ENCODE assay signal across 18 cellular contexts in the genomic region with DNA sequence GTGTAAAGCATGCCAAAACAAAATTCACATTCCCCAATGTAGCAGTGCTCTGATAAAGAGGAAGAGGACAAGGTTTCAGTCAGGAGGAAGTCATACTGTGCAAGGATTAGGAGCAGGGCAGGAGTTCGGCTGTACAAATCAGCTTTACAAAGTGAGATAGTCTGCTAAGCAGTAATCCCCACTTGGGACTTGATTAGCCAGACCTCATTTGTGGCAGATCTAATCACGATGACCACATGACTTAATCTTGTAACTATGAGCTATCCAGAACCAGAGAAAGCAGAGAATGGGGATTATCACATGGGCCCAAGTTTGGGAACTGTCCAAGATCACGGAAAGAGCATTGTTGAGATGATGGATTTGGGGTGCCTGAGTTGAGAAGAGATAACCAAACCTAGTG. TPM values are rescaled to one million over a fixed set of nuclear protein-coding genes. Genes with fewer than 3 reads are reported as not detected.
DNase-seq lines count a peak whose midpoint lies in the region; ATAC-seq and TF ChIP-seq lines count a peak whose summit lies in the region.
"Had no signal": no experiment of that assay in that cellular context is flagged by ENCODE, and none has a peak within 500 bp of the region (broad histone marks: within the 10 kb centered on the region; RNA-seq: fewer than 3 reads in every experiment).

No MANE protein-coding gene starts in this region.

- H3K27ac Mint-ChIP-seq in activated T-helper 1 cell treated with anti-CD3 and anti-CD28 coated beads, Interleukin-12 subunit alpha, Interleukin-12 subunit beta, Interleukin-2, Interleukin-4 antibody, amounts not matched to agents 30 ng/mL and 10 ng/mL and 1 ng/mL, durations not matched to agents 14 hours and 24 hours and 36 hours: no peak overlapping the region
- H3K27ac Mint-ChIP-seq: activated T-cell treated with anti-CD3 and anti-CD28 coated beads, Interleukin-2, amount 50 U/mL, for 24 hours had no signal

- no CpG with 5 or more reads among the region's 3 CpGs for WGBS in mesendoderm (ENCODE audit: extremely low coverage, insufficient coverage, low lambda C conversion rate)

- no peaks in the 10 kb centered on the region for H4K20me1 ChIP-seq in MM.1S (ENCODE audit: insufficient read depth, low read length)

- no peak overlapping the region for H2AK5ac ChIP-seq in mesendoderm (ENCODE audit: low read length)

- no peaks in the 10 kb centered on the region for H3K9me3 Mint-ChIP-seq in activated T-helper 1 cell treated with anti-CD3 and anti-CD28 coated beads, Interleukin-12 subunit alpha, Interleukin-12 subunit beta, Interleukin-2, Interleukin-4 antibody, amounts not matched to agents 30 ng/mL and 10 ng/mL and 1 ng/mL, durations not matched to agents 14 hours and 24 hours and 36 hours
- H3K9me3 Mint-ChIP-seq: activated T-cell treated with anti-CD3 and anti-CD28 coated beads, Interleukin-2, amount 50 U/mL, for 24 hours; CD14-positive monocyte; IgD-negative memory B cell had no signal

- TF ChIP-seq CTCF in brain microvascular endothelial cell (IDR thresholded peaks at IDR 0.05; ENCODE audit: low read depth, low read length, missing control alignments): no peak
- no peak for TF ChIP-seq CTCF in MM.1S (IDR thresholded peaks at IDR 0.05; ENCODE audit: low read length)

- H2AFZ ChIP-seq in MM.1S (ENCODE audit: low read length): no peak overlapping the region

- no peak overlapping the region for H2BK120ac ChIP-seq in mesendoderm (ENCODE audit: low read depth, low read length)

- H2BK5ac ChIP-seq in mesendoderm (ENCODE audit: low read length): no peak overlapping the region

- H3K23ac ChIP-seq in mesendoderm (ENCODE audit: low read length): no peak overlapping the region

- H3K27me3 ChIP-seq in brain microvascular endothelial cell (replicated peaks): no peaks in the 10 kb centered on the region
- no peaks in the 10 kb centered on the region for H3K27me3 ChIP-seq in mesendoderm (ENCODE audit: insufficient read depth, low read length, poor library complexity)
- H3K27me3 ChIP-seq in MM.1S (replicated peaks; ENCODE audit: insufficient read depth, low read length): no peaks in the 10 kb centered on the region
- H3K27me3 ChIP-seq: esophagus squamous epithelium had no signal

- H3K4me1 Mint-ChIP-seq in activated T-helper 1 cell treated with anti-CD3 and anti-CD28 coated beads, Interleukin-12 subunit alpha, Interleukin-12 subunit beta, Interleukin-2, Interleukin-4 antibody, amounts not matched to agents 30 ng/mL and 10 ng/mL and 1 ng/mL, durations not matched to agents 14 hours and 24 hours and 36 hours (ENCODE audit: low read depth): no peaks in the 10 kb centered on the region

- peaks cover 5% of the 10 kb centered on the region for H3K27me3 Mint-ChIP-seq in activated T-helper 1 cell treated with anti-CD3 and anti-CD28 coated beads, Interleukin-12 subunit alpha, Interleukin-12 subunit beta, Interleukin-2, Interleukin-4 antibody, amounts not matched to agents 30 ng/mL and 10 ng/mL and 1 ng/mL, durations not matched to agents 14 hours and 24 hours and 36 hours (ENCODE audit: insufficient read depth)
- H3K27me3 Mint-ChIP-seq: activated T-cell treated with anti-CD3 and anti-CD28 coated beads, Interleukin-2, amount 50 U/mL, for 24 hours; IgD-negative memory B cell had no signal

- H3K4me3 Mint-ChIP-seq in activated T-helper 1 cell treated with anti-CD3 and anti-CD28 coated beads, Interleukin-12 subunit alpha, Interleukin-12 subunit beta, Interleukin-2, Interleukin-4 antibody, amounts not matched to agents 30 ng/mL and 10 ng/mL and 1 ng/mL, durations not matched to agents 14 hours and 24 hours and 36 hours: no peak overlapping the region
- H3K4me3 Mint-ChIP-seq: activated T-cell treated with anti-CD3 and anti-CD28 coated beads, Interleukin-2, amount 50 U/mL, for 24 hours; CD14-positive monocyte; IgD-negative memory B cell had no signal

- no peaks in the 10 kb centered on the region for H3K9me2 ChIP-seq in MM.1S (replicated peaks; ENCODE audit: insufficient read depth, low read length)

- in situ Hi-C loops in brain microvascular endothelial cell (cut with HindIII; ENCODE audit: low pct_ligation_motif_present, low sequenced_read_pairs): loop anchor here (25.0 kb wide), 1 partner anchor 94 kb away; no protein-coding TSS in a partner anchor

- H3K4ac ChIP-seq in mesendoderm (ENCODE audit: low read depth, low read length): no peak overlapping the region

- H3F3A ChIP-seq in MM.1S (ENCODE audit: insufficient read depth, low read length): no peaks in the 10 kb centered on the region

- no peak overlapping the region for H2BK15ac ChIP-seq in mesendoderm (replicated peaks; ENCODE audit: low read depth)

- no peak overlapping the region for H3K9ac ChIP-seq in mesendoderm (ENCODE audit: low read length)
- H3K9ac ChIP-seq in MM.1S (ENCODE audit: low read length): no peak overlapping the region

- H4K5ac ChIP-seq in mesendoderm (ENCODE audit: low read length): no peak overlapping the region

- H3K27ac ChIP-seq in brain microvascular endothelial cell: no peak overlapping the region
- no peak overlapping the region for H3K27ac ChIP-seq in mesendoderm (ENCODE audit: low read depth, low read length)
- no peak overlapping the region for H3K27ac ChIP-seq in MM.1S (ENCODE audit: low read length)
- H3K27ac ChIP-seq: esophagus squamous epithelium, neutrophil, VCaP had no signal

- H3K18ac ChIP-seq in mesendoderm (ENCODE audit: low read length): no peak overlapping the region

- DNase-seq in EH (ENCODE audit: low read depth) (peak; percentile 47), NCI-H82 treated with DMSO at 0.1 percent for 48 hours (lab: John Stamatoyannopoulos, UW; ENCODE audit: unreplicated experiment) (peak; percentile 90), brain microvascular endothelial cell (no peak), mesendoderm (peak; percentile 92), left colon (no peak), MM.1S (no peak), NOMO-1 treated with dmso at 0.1 percent for 144 hours (lab: John Stamatoyannopoulos, UW; ENCODE audit: unreplicated experiment) (no peak)
- no peak for DNase-seq in activated T-helper 1 cell treated with anti-CD3 and anti-CD28 coated beads, Interleukin-12 subunit alpha, Interleukin-12 subunit beta, Interleukin-2, Interleukin-4 antibody, amounts not matched to agents 30 ng/mL and 10 ng/mL and 1 ng/mL, durations not matched to agents 14 hours and 24 hours and 36 hours (ENCODE audit: low spot score)
- DNase-seq: activated T-cell treated with anti-CD3 and anti-CD28 coated beads, Interleukin-2, amount 50 U/mL, for 24 hours; caudate nucleus; esophagus squamous epithelium; GOT3; NCI-H2081 treated with DMSO at 0.1 percent for 48 hours had no signal

- peaks cover 19% of the 10 kb centered on the region for H3K79me1 ChIP-seq in mesendoderm (ENCODE audit: low read length)

- peaks cover 74% of the 10 kb centered on the region for H3K36me3 ChIP-seq in brain microvascular endothelial cell (replicated peaks)
- no peaks in the 10 kb centered on the region for H3K36me3 ChIP-seq in mesendoderm (ENCODE audit: control insufficient read depth, insufficient read depth, low read length)
- H3K36me3 ChIP-seq in MM.1S (replicated peaks; ENCODE audit: insufficient read depth, low read length): no peaks in the 10 kb centered on the region
- H3K36me3 ChIP-seq: esophagus squamous epithelium, neutrophil had no signal

- H3K4me1 ChIP-seq in mesendoderm (ENCODE audit: control insufficient read depth, low read depth, low read length) (peaks cover 24% of the 10 kb centered on the region), MM.1S (ENCODE audit: low read length) (no peaks in the 10 kb centered on the region)

- no peaks in the 10 kb centered on the region for H3K36me3 Mint-ChIP-seq in activated T-helper 1 cell treated with anti-CD3 and anti-CD28 coated beads, Interleukin-12 subunit alpha, Interleukin-12 subunit beta, Interleukin-2, Interleukin-4 antibody, amounts not matched to agents 30 ng/mL and 10 ng/mL and 1 ng/mL, durations not matched to agents 14 hours and 24 hours and 36 hours (ENCODE audit: low read depth)
- H3K36me3 Mint-ChIP-seq: CD14-positive monocyte, IgD-negative memory B cell had no signal

- intact Hi-C loops in left colon (cut with DNase I, micrococcal nuclease): no loop called here
- intact Hi-C loops in activated T-helper 1 cell treated with anti-CD3 and anti-CD28 coated beads, Interleukin-12 subunit alpha, Interleukin-12 subunit beta, Interleukin-2, Interleukin-4 antibody, amounts not matched to agents 30 ng/mL and 10 ng/mL and 1 ng/mL, durations not matched to agents 14 hours and 24 hours and 36 hours (cut with micrococcal nuclease): no loop called here

- H3K79me2 ChIP-seq in mesendoderm (ENCODE audit: control insufficient read depth, insufficient read depth, low read length) (peaks cover 44% of the 10 kb centered on the region), MM.1S (ENCODE audit: low read length) (no peaks in the 10 kb centered on the region)

- H3K4me3 ChIP-seq in brain microvascular endothelial cell (ENCODE audit: low read depth, low read length): peak overlapping the region; percentile 31
- H3K4me3 ChIP-seq in mesendoderm (ENCODE audit: low read length): no peak overlapping the region
- no peak overlapping the region for H3K4me3 ChIP-seq in MM.1S (ENCODE audit: low read length)
- H3K4me3 ChIP-seq: esophagus squamous epithelium had no signal

- H3K9me3 ChIP-seq in MM.1S (replicated peaks; ENCODE audit: insufficient read depth, low read length): no peaks in the 10 kb centered on the region
- H3K9me3 ChIP-seq: esophagus squamous epithelium, neutrophil had no signal

- ATAC-seq in left colon: no peak
- ATAC-seq: Panc1 had no signal

- H4K8ac ChIP-seq in mesendoderm (ENCODE audit: low read depth, low read length): no peak overlapping the region

- H3K56ac ChIP-seq in mesendoderm (ENCODE audit: low read length): no peak overlapping the region

- H3K4me2 ChIP-seq in mesendoderm (ENCODE audit: low read length): no peak overlapping the region
- H3K4me2 ChIP-seq in MM.1S (ENCODE audit: low read depth, low read length): no peak overlapping the region

RNA-seq across cellular contexts. Expression of a gene that starts 7.8 kb away (rescaled TPM):
- polyA plus RNA-seq in mesendoderm (2013, experiment 1 of 2): 36.9 TPM
- polyA plus RNA-seq in mesendoderm (2013, experiment 2 of 2): 34.8 TPM
- total RNA-seq in left colon: 10 to 100 TPM in 1 of 2 donors, 1 to 10 TPM in 1; 8.9 to 12.2 TPM
- 1.5 and 2.3 TPM in 2 replicates for total RNA-seq in activated T-helper 1 cell treated with anti-CD3 and anti-CD28 coated beads, Interleukin-12 subunit alpha, Interleukin-12 subunit beta, Interleukin-2, Interleukin-4 antibody, amounts not matched to agents 30 ng/mL and 10 ng/mL and 1 ng/mL, durations not matched to agents 14 hours and 24 hours and 36 hours
- polyA plus RNA-seq: IgD-negative memory B cell had no signal

Comparison
In these comparisons a context has a peak if more than half of its experiments do, and no peak if none do; other contexts are left out.
1. DNase-seq: peak in EH (single experiment), NCI-H82 treated with DMSO at 0.1 percent for 48 hours (single experiment) and mesendoderm (single experiment); none in brain microvascular endothelial cell (single experiment), left colon (0 of 2), MM.1S (single experiment), activated T-helper 1 cell treated with anti-CD3 and anti-CD28 coated beads, Interleukin-12 subunit alpha, Interleukin-12 subunit beta, Interleukin-2, Interleukin-4 antibody, amounts not matched to agents 30 ng/mL and 10 ng/mL and 1 ng/mL, durations not matched to agents 14 hours and 24 hours and 36 hours (single experiment) and NOMO-1 treated with dmso at 0.1 percent for 144 hours (single experiment).